ENCODE assay signal across 9 cellular contexts in the genomic region with DNA sequence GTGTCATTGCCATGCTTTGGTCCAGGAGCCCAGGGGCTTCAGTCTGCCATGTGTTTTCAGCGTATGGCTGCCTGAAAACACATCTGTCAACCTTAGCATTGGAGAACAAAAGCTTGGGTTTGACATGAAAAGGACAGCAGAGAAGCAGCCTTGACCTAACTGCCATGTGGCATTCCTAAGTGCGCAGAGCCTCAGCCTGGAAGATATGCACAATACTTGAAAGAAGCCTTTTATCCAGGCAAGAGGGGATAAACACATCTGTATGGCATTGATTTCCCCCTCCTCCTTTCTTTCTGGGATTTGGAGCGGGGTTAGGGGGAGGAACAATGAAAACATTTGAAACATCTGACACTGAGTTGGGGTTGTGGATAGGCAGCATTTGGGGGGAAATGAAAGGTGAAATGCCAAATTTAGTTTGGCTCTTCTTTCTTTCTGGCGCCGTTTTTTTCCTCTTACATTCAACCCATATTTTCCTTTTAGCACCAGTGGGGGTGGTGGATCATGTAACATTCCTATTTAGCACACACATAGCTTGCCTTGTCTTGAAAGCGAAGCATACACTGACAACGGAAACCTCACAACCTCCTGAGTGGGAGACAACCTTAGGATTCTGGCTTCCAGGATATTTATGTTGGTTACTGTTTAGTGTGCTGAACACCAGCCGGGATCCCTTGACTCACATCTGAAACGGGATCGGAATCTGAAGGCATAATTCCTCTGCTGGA.
"Had no signal": no experiment of that assay in that cellular context is flagged by ENCODE, and none has a peak within 500 bp of the region (broad histone marks: within the 10 kb centered on the region; RNA-seq: fewer than 3 reads in every experiment).

No MANE protein-coding gene starts in this region.

- H3K4me3 ChIP-seq: gastrocnemius medialis, heart right ventricle, prostate gland, right lobe of liver, suprapubic skin had no signal

- H3K27ac Mint-ChIP-seq: activated CD4-positive, alpha-beta memory T cell treated with anti-CD3 and anti-CD28 coated beads for 36 hours had no signal

- H3K27me3 ChIP-seq: gastrocnemius medialis, heart right ventricle, right lobe of liver, suprapubic skin had no signal

- ATAC-seq: gastrocnemius medialis; heart right ventricle; right lobe of liver; stimulated activated naive CD8-positive, alpha-beta T cell treated with anti-CD3 and anti-CD28 coated beads, Interleukin-15, Interleukin-2, amounts not matched to agents 100 U/mL and 50 U/mL, for 24 hours had no signal

- DNase-seq: activated CD4-positive, alpha-beta memory T cell treated with anti-CD3 and anti-CD28 coated beads for 36 hours; cerebellar nuclear complex; gastrocnemius medialis; heart right ventricle; right lobe of liver; stimulated activated CD4-positive, alpha-beta T cell treated with anti-CD3 and anti-CD28 coated beads, Interleukin-12 subunit alpha, Interleukin-12 subunit beta, amount 100 ng/mL, for 4 hours; stimulated activated naive CD8-positive, alpha-beta T cell treated with anti-CD3 and anti-CD28 coated beads, Interleukin-15, Interleukin-2, amounts not matched to agents 100 U/mL and 50 U/mL, for 24 hours had no signal

- H3K9me3 ChIP-seq: gastrocnemius medialis, heart right ventricle, prostate gland, right lobe of liver, suprapubic skin had no signal

- H3K36me3 Mint-ChIP-seq: activated CD4-positive, alpha-beta memory T cell treated with anti-CD3 and anti-CD28 coated beads for 36 hours had no signal

- H3K4me3 Mint-ChIP-seq: activated CD4-positive, alpha-beta memory T cell treated with anti-CD3 and anti-CD28 coated beads for 36 hours had no signal

- H3K4me1 ChIP-seq: heart right ventricle, prostate gland, right lobe of liver, suprapubic skin had no signal

- H3K27ac ChIP-seq: gastrocnemius medialis, heart right ventricle, prostate gland, right lobe of liver, suprapubic skin had no signal

- H3K36me3 ChIP-seq: gastrocnemius medialis, heart right ventricle, prostate gland, right lobe of liver, suprapubic skin had no signal

- H3K9me3 Mint-ChIP-seq: activated CD4-positive, alpha-beta memory T cell treated with anti-CD3 and anti-CD28 coated beads for 36 hours had no signal
